ENCODE assay signal across 9 cellular contexts in the genomic region with DNA sequence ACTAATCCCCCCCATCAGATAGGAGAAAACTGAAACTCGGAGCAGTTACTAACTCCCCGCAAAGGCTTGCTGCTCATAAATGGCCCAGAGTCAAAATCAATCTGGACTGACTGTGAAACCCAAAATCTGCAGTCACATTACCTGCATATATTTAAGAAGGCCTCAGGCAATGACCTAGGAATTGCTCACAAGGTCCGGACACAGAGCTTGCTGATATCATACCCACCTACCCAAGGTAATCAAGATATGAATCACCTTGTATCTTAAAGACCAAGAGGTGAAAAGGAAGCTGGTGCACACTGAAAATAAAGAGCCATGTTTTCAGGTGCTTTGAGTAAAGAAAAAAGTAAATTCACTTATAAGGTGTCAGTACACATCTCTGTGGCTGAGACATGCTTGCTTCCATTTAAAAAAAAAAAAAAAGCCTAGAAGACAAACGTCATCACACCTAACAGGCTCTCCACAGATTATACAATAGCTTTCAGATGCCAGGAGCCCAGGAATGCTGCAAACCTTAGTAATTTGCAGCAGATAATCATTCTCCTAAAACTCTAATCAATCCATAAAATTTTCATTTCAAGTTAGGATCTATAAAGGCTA.
DNase-seq lines count a peak whose midpoint lies in the region; ATAC-seq and TF ChIP-seq lines count a peak whose summit lies in the region.
"Had no signal": no experiment of that assay in that cellular context is flagged by ENCODE, and none has a peak within 500 bp of the region (broad histone marks: within the 10 kb centered on the region; RNA-seq: fewer than 3 reads in every experiment).

No MANE protein-coding gene starts in this region.

- no peaks in the 10 kb centered on the region for H3K9me3 ChIP-seq in left lung

- H3K4me3 ChIP-seq in left lung (no peak overlapping the region), brain microvascular endothelial cell (ENCODE audit: low read depth, low read length) (no peak overlapping the region)

- no peaks in the 10 kb centered on the region for H3K36me3 ChIP-seq in left lung
- H3K36me3 ChIP-seq in brain microvascular endothelial cell (replicated peaks), result no peaks in the 10 kb centered on the region

- in situ Hi-C loops in brain microvascular endothelial cell (cut with HindIII; ENCODE audit: low pct_ligation_motif_present, low sequenced_read_pairs), result no loop called here

- peaks cover 0 to 7% of the 10 kb centered on the region in 2 donors for H3K4me1 ChIP-seq in left lung

- H3K27ac ChIP-seq in left lung, result no peak overlapping the region
- H3K27ac ChIP-seq in caudate nucleus (ENCODE audit: low read depth, low read length), result no peak overlapping the region
- H3K27ac ChIP-seq in brain microvascular endothelial cell, result no peak overlapping the region

- TF ChIP-seq CTCF in left lung (IDR thresholded peaks at IDR 0.05), result no peak
- no peak for TF ChIP-seq CTCF in brain microvascular endothelial cell (IDR thresholded peaks at IDR 0.05; ENCODE audit: low read depth, low read length, missing control alignments)

- intact Hi-C loops in left lung (cut with DNase I), result no loop called here

- H3K27me3 ChIP-seq in left lung, result no peaks in the 10 kb centered on the region
- no peaks in the 10 kb centered on the region for H3K27me3 ChIP-seq in brain microvascular endothelial cell (replicated peaks)

- peak; percentile 9 for DNase-seq in M059J (ENCODE audit: low read depth)
- peak; percentile 85 for DNase-seq in kidney tubule cell (ENCODE audit: low spot score)
- DNase-seq in left lung, result no peak
- DNase-seq in caudate nucleus (lab: John Stamatoyannopoulos, UW), result no peak
- DNase-seq in NCI-H2171 treated with DMSO at 0.1 percent for 48 hours (lab: John Stamatoyannopoulos, UW), result no peak
- no peak for DNase-seq in brain microvascular endothelial cell
- DNase-seq: NCI-H1092 had no signal

- ATAC-seq in GM18511 (IDR thresholded peaks at IDR 0.05; ENCODE audit: unreplicated experiment) (peak; percentile 56), GM21619 (IDR thresholded peaks at IDR 0.05; ENCODE audit: unreplicated experiment) (peak; percentile 35), left lung (no peak)

Comparison
In these comparisons a context has a peak if more than half of its experiments do, and no peak if none do; other contexts are left out.
1. DNase-seq: peak in M059J (single experiment) and kidney tubule cell (single experiment); none in left lung (0 of 2), caudate nucleus (0 of 61), NCI-H2171 treated with DMSO at 0.1 percent for 48 hours (single experiment) and brain microvascular endothelial cell (single experiment).